22 cellular contexts compared by ENCODE assay signal in the genomic region with DNA sequence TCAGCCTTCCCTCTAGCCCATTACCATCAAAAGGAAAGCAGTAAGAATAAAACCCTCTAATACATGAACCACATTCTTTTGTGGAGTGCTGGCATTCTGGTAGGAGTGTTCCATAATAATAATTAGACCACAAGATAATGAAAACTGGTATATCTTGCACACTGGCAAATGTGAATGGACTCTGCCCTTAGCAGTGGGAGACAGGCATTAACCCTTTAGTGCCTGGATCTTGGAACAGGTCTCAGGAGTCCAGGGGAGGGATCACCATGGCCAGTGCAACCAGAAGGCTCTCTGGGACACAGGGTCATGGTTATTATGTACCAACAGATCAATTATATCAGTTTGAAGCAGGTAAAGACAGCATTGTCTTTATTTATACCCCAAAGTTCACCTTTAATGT.
DNase-seq lines count a peak whose midpoint lies in the region; ATAC-seq, FAIRE-seq and TF ChIP-seq lines count a peak whose summit lies in the region.
"Had no signal": no experiment of that assay in that cellular context is flagged by ENCODE, and none has a peak within 500 bp of the region (broad histone marks: within the 10 kb centered on the region; RNA-seq: fewer than 3 reads in every experiment).

No MANE protein-coding gene starts in this region.

- dilution Hi-C loops in endothelial cell of umbilical vein (cut with MboI; ENCODE audit: extremely low pct_ligation_motif_present, low sequenced_read_pairs), result no loop called here

- BruUV-seq in HepG2 (replicated peaks; lab: Mats Ljungman, UMichigan), result no TSS peak
- TSS peak; percentile 45 for BruUV-seq in endothelial cell of umbilical vein (replicated peaks; lab: Mats Ljungman, UMichigan)

- intact Hi-C loops in HepG2 (cut with micrococcal nuclease; ENCODE audit: unreplicated experiment), result no loop called here
- intact Hi-C loops in right lobe of liver (cut with DNase I), result no loop called here
- intact Hi-C loops in endothelial cell of umbilical vein (cut with micrococcal nuclease), result loop anchor here (1.0 to 5.0 kb wide), 5 partner anchors 26 to 985 kb away; a partner anchor contains a TSS

- no peaks in the 10 kb centered on the region for H3K79me2 ChIP-seq in HepG2 (ENCODE audit: insufficient read depth, low read length)
- H3K79me2 ChIP-seq in endothelial cell of umbilical vein (ENCODE audit: control insufficient read depth, insufficient read depth, low read length), result no peaks in the 10 kb centered on the region

- TF ChIP-seq POLR2A in HepG2 (IDR thresholded peaks at IDR 0.05; ENCODE audit: insufficient read depth in 1 of 2, low read depth in 2 of 2, low read length in 2 of 2) (no peak), right lobe of liver (IDR thresholded peaks at IDR 0.05) (no peak), endothelial cell of umbilical vein (IDR thresholded peaks at IDR 0.05; ENCODE audit: low read depth, low read length) (no peak)

- H3K27me3 Mint-ChIP-seq in nephron progenitor cell (ENCODE audit: low read depth, poor library complexity), result peaks cover 6% of the 10 kb centered on the region

- H3K4me1 ChIP-seq in HepG2 (ENCODE audit: insufficient read depth, low read length), result peaks cover 20% of the 10 kb centered on the region
- no peaks in the 10 kb centered on the region for H3K4me1 ChIP-seq in right lobe of liver
- H3K4me1 ChIP-seq in endothelial cell of umbilical vein (ENCODE audit: control insufficient read depth, extremely low read depth, insufficient read depth, low read length), result peaks cover 22% of the 10 kb centered on the region
- peaks cover 3 to 4% of the 10 kb centered on the region in 2 donors for H3K4me1 ChIP-seq in small intestine (ENCODE audit: control insufficient read depth in 2 of 2, insufficient read depth in 1 of 2, low read depth in 1 of 2, low read length in 1 of 2)

- peak overlapping the region; percentile 15 for H3K4me3 Mint-ChIP-seq in nephron progenitor cell
- H3K4me3 Mint-ChIP-seq: CD4-positive, alpha-beta T cell; HFFc6; IgD-negative memory B cell had no signal

- POLR2A ChIA-PET in HepG2 (lab: Yijun Ruan, JAX), result no interaction called here
- POLR2A ChIA-PET in endothelial cell of umbilical vein (lab: Charles Lee), result no interaction called here

- no peak for TF ChIP-seq RAD21 in HepG2 (CRISPR knock-in tag; IDR thresholded peaks at IDR 0.05)

- in situ Hi-C loops in HepG2 (cut with HindIII; ENCODE audit: extremely low pct_ligation_motif_present, low pct_unique_long_range_greater_than_20kb), result no loop called here

- no peak for ATAC-seq in HepG2
- ATAC-seq in right lobe of liver, result no peak
- ATAC-seq: GM12878, HCT116 had no signal

- no peak for TF ChIP-seq EP300 in HepG2 (IDR thresholded peaks at IDR 0.05; ENCODE audit: low read depth in 2 of 2, low read length in 2 of 2)
- no peak for TF ChIP-seq EP300 in HepG2 (CRISPR knock-in tag; IDR thresholded peaks at IDR 0.05; ENCODE audit: borderline replicate concordance)

- H3K9me3 ChIP-seq in HepG2 (ENCODE audit: low read length), result no peaks in the 10 kb centered on the region
- no peaks in the 10 kb centered on the region for H3K9me3 ChIP-seq in right lobe of liver
- no peaks in the 10 kb centered on the region for H3K9me3 ChIP-seq in endothelial cell of umbilical vein (replicated peaks; ENCODE audit: control insufficient read depth, insufficient read depth, low read length)
- H3K9me3 ChIP-seq in small intestine (ENCODE audit: control insufficient read depth, low read depth), result no peaks in the 10 kb centered on the region

- no peaks in the 10 kb centered on the region for H3K36me3 ChIP-seq in HepG2 (replicated peaks in 1 of 2; ENCODE audit: control insufficient read depth in 1 of 2, insufficient read depth in 2 of 2, low read length in 2 of 2)
- no peaks in the 10 kb centered on the region for H3K36me3 ChIP-seq in right lobe of liver
- no peaks in the 10 kb centered on the region for H3K36me3 ChIP-seq in endothelial cell of umbilical vein (ENCODE audit: control insufficient read depth in 2 of 2, extremely low read depth in 1 of 2, insufficient read depth in 2 of 2, low read length in 2 of 2)
- H3K36me3 ChIP-seq in small intestine (ENCODE audit: control insufficient read depth in 2 of 2, insufficient read depth in 2 of 2, low read length in 2 of 2), result no peaks in the 10 kb centered on the region

- no peak for TF ChIP-seq CTCF in HepG2 (CRISPR knock-in tag; IDR thresholded peaks at IDR 0.05)
- TF ChIP-seq CTCF in right lobe of liver (IDR thresholded peaks at IDR 0.05), result no peak
- no peak for TF ChIP-seq CTCF in endothelial cell of umbilical vein (IDR thresholded peaks at IDR 0.05; ENCODE audit: extremely low read depth in 1 of 2, insufficient read depth in 1 of 2, low read depth in 1 of 2, low read length in 2 of 2)
- no peak for TF ChIP-seq CTCF in nephron progenitor cell (IDR thresholded peaks at IDR 0.05)

- peaks cover 42% of the 10 kb centered on the region for H3K4me1 Mint-ChIP-seq in nephron progenitor cell

- H3K27me3 ChIP-seq in HepG2 (ENCODE audit: control insufficient read depth in 1 of 2, insufficient read depth in 2 of 2, low read length in 2 of 2), result no peaks in the 10 kb centered on the region
- H3K27me3 ChIP-seq in right lobe of liver, result no peaks in the 10 kb centered on the region
- no peaks in the 10 kb centered on the region for H3K27me3 ChIP-seq in endothelial cell of umbilical vein (ENCODE audit: control insufficient read depth in 2 of 2, insufficient read depth in 2 of 2, low read length in 2 of 2)
- no peaks in the 10 kb centered on the region for H3K27me3 ChIP-seq in small intestine (ENCODE audit: control insufficient read depth in 2 of 2, insufficient read depth in 2 of 2, low read length in 2 of 2)

- FAIRE-seq in HepG2 (lab: Jason Lieb, UNC) (no peak), endothelial cell of umbilical vein (lab: Jason Lieb, UNC) (no peak), small intestine (lab: Jason Lieb, UNC) (no peak)
- FAIRE-seq: A204.1, GM12878, HTR-8/SVneo had no signal

- H3K9me1 ChIP-seq in endothelial cell of umbilical vein (replicated peaks; ENCODE audit: control insufficient read depth, extremely low read depth, insufficient read depth, low read length), result no peaks in the 10 kb centered on the region

- H2AFZ ChIP-seq in HepG2 (ENCODE audit: low read length), result no peak overlapping the region
- no peak overlapping the region for H2AFZ ChIP-seq in endothelial cell of umbilical vein (ENCODE audit: low read depth, low read length)

- H3K36me3 Mint-ChIP-seq in nephron progenitor cell (ENCODE audit: low read depth), result peaks cover 6% of the 10 kb centered on the region
- H3K36me3 Mint-ChIP-seq: IgD-negative memory B cell had no signal

- H3K27ac ChIP-seq in HepG2 (ENCODE audit: extremely low read length, insufficient read depth, low read length), result no peak overlapping the region
- H3K27ac ChIP-seq in right lobe of liver, result no peak overlapping the region
- H3K27ac ChIP-seq in endothelial cell of umbilical vein (ENCODE audit: insufficient read depth, low read depth, low read length), result peak overlapping the region; percentile 95
- no peak overlapping the region for H3K27ac ChIP-seq in small intestine (ENCODE audit: low read depth in 1 of 2, low read length in 1 of 2)
- H3K27ac ChIP-seq: C4-2B had no signal

- H4K20me1 ChIP-seq in HepG2 (ENCODE audit: insufficient read depth, low read length), result no peaks in the 10 kb centered on the region
- no peaks in the 10 kb centered on the region for H4K20me1 ChIP-seq in endothelial cell of umbilical vein (replicated peaks; ENCODE audit: control insufficient read depth, extremely low read depth, insufficient read depth, low read length)

- H3K9ac ChIP-seq in HepG2 (ENCODE audit: insufficient read depth, low read depth, low read length) (no peak overlapping the region), endothelial cell of umbilical vein (replicated peaks; ENCODE audit: extremely low read depth, insufficient read depth, low read length) (no peak overlapping the region)

- H3K4me2 ChIP-seq in HepG2 (ENCODE audit: low read depth, low read length) (no peak overlapping the region), endothelial cell of umbilical vein (ENCODE audit: insufficient read depth, low read length) (peak overlapping the region; percentile 88)

- H3K27ac Mint-ChIP-seq in nephron progenitor cell, result peak overlapping the region; percentile 98
- H3K27ac Mint-ChIP-seq: CD4-positive, alpha-beta T cell; HFFc6; IgD-negative memory B cell had no signal

- CTCF ChIA-PET in HepG2 (lab: Yijun Ruan, JAX; ENCODE audit: low intra/inter-chr PET ratio, low total read pairs), result no interaction called here
- CTCF ChIA-PET in endothelial cell of umbilical vein (lab: Charles Lee), result no interaction called here

- no peak overlapping the region for H3K4me3 ChIP-seq in HepG2 (replicated peaks in 1 of 3; ENCODE audit: insufficient read depth in 1 of 3, low read depth in 2 of 3, low read length in 3 of 3)
- no peak overlapping the region for H3K4me3 ChIP-seq in right lobe of liver
- no peak overlapping the region for H3K4me3 ChIP-seq in endothelial cell of umbilical vein (replicated peaks in 1 of 3; ENCODE audit: insufficient read depth in 1 of 3, low read depth in 1 of 3, low read length in 3 of 3)
- H3K4me3 ChIP-seq in small intestine (ENCODE audit: low read depth in 1 of 2, low read length in 2 of 2), result no peak overlapping the region
- H3K4me3 ChIP-seq: GM12878 had no signal

- peaks cover 18% of the 10 kb centered on the region for H3K9me3 Mint-ChIP-seq in nephron progenitor cell
- H3K9me3 Mint-ChIP-seq: CD4-positive, alpha-beta T cell had no signal

- DNase-seq in HepG2 (ENCODE audit: low spot score) (no peak), right lobe of liver (no peak), endothelial cell of umbilical vein (ENCODE audit: low read depth, low spot score) (no peak), nephron progenitor cell (no peak), small intestine (peak; percentile 71), NCI-H774 (lab: John Stamatoyannopoulos, UW) (no peak), DMS153 treated with DMSO at 0.1 percent for 48 hours (lab: John Stamatoyannopoulos, UW; ENCODE audit: unreplicated experiment) (no peak), epidermal melanocyte (ENCODE audit: insufficient read length, low spot score) (no peak)
- DNase-seq: AML-193; CD4-positive, alpha-beta T cell; DMS53; DND-41; EL; GOT3; H7; HFFc6 had no signal

TF ChIP-seq in HepG2, 621 proteins besides CTCF, POLR2A, EP300 and RAD21:
- peak; percentile 89 for TF ChIP-seq ZNF652 (CRISPR knock-in tag; IDR thresholded peaks at IDR 0.05; ENCODE audit: borderline replicate concordance, low read depth)
- no peak for TF ChIP-seq PTBP1 (IDR thresholded peaks at IDR 0.05; ENCODE audit: low read depth, low read length, poor library complexity, severe bottlenecking)

TF ChIP-seq in endothelial cell of umbilical vein, 7 proteins besides CTCF, POLR2A, EP300 and RAD21 (continues in another document):
- TF ChIP-seq GATA2 (IDR thresholded peaks at IDR 0.05; ENCODE audit: insufficient read depth, insufficient read length, low read depth, low read length) (no peak), FOS (IDR thresholded peaks at IDR 0.05; ENCODE audit: borderline replicate concordance, insufficient read depth, low read length) (no peak), POLR2AphosphoS5 (IDR thresholded peaks at IDR 0.05; ENCODE audit: insufficient read depth, low read depth, low read length) (no peak)
- TF ChIP-seq, protein P1, sequence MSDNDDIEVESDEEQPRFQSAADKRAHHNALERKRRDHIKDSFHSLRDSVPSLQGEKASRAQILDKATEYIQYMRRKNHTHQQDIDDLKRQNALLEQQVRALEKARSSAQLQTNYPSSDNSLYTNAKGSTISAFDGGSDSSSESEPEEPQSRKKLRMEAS (IDR thresholded peaks at IDR 0.05; ENCODE audit: insufficient read depth, insufficient read length), result no peak
